In the genomic region with DNA sequence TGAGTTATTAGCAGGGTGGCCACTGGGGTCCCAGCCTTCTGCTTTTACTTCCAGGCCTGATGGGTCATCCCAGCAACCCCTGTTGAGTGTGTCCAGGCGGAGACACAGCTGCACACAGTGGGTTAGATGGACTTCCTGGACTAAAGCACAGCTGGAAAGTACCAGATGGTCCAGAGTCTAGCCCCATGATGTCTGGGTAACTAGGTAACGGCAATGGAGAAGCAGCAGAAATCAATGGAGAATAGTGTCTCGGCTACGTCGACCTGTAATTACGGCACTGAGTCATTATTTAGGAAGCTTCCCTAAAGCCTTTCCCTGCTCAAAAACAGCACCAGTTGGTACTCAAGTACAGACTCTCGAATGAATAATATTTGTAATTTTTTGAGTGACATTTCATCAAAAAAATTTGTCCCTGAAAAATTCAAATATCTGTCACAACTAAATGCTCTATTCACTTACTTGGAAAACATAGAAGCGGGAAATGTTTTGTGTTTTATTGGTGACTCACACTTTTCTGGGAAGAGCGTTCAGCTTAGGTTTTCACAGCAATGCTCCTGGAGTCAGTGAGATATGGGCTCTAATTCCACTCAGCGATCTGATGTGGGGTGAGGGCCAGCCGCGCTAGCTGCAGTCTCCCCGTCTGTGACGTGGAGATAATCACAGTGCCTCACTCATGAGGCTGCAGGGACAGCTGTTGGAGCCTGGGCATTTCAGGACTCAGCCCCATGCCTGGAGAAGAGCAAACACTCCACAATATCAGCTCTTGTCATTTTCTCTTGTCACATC, we compare ENCODE assay signal across 17 cellular contexts. TPM values are rescaled to one million over a fixed set of nuclear protein-coding genes. Genes with fewer than 3 reads are reported as not detected.
A peak's percentile ranks its signal among the peaks of the same experiment; 100 is the strongest.
DNase-seq lines count a peak whose midpoint lies in the region; ATAC-seq and TF ChIP-seq lines count a peak whose summit lies in the region.
"Had no signal": no experiment of that assay in that cellular context is flagged by ENCODE, and none has a peak within 500 bp of the region (broad histone marks: within the 10 kb centered on the region; RNA-seq: fewer than 3 reads in every experiment).

No MANE protein-coding gene starts in this region.

- H3K27ac Mint-ChIP-seq in osteocyte (ENCODE audit: unreplicated experiment) (peak overlapping the region; percentile 38), type B pancreatic cell (no peak overlapping the region)
- H3K27ac Mint-ChIP-seq: activated CD4-positive, alpha-beta memory T cell treated with anti-CD3 and anti-CD28 coated beads, Interleukin-2, amount 10 ng/mL, durations not matched to agents 7 days and 5 days; activated T-helper 17 cell treated with anti-CD3 and anti-CD28 coated beads, Interleukin-2, amount 50 U/mL, for 72 hours; naive B cell had no signal

- H3K9me3 Mint-ChIP-seq in osteocyte (ENCODE audit: unreplicated experiment), result no peaks in the 10 kb centered on the region
- H3K9me3 Mint-ChIP-seq in type B pancreatic cell, result peaks cover under 1% of the 10 kb centered on the region
- H3K9me3 Mint-ChIP-seq: activated CD4-positive, alpha-beta memory T cell treated with anti-CD3 and anti-CD28 coated beads, Interleukin-2, amount 10 ng/mL, durations not matched to agents 7 days and 5 days; activated T-helper 17 cell treated with anti-CD3 and anti-CD28 coated beads, Interleukin-2, amount 50 U/mL, for 72 hours; naive B cell had no signal

- ATAC-seq in HG02870 (IDR thresholded peaks at IDR 0.05; ENCODE audit: unreplicated experiment), result no peak
- ATAC-seq: activated T-helper 17 cell treated with anti-CD3 and anti-CD28 coated beads, Interleukin-2, amount 50 U/mL, for 72 hours had no signal

- peak; percentile 62 for DNase-seq in HT1080 (ENCODE audit: low read depth)
- DNase-seq in NCI-H2227 treated with DMSO at 0.1 percent for 48 hours (lab: John Stamatoyannopoulos, UW), result peak; percentile 99
- DNase-seq in astrocyte of the spinal cord (ENCODE audit: low read depth, low spot score), result peak; percentile 71
- no peak for DNase-seq in osteocyte (ENCODE audit: extremely low spot score, unreplicated experiment)
- DNase-seq in type B pancreatic cell (ENCODE audit: extremely low spot score, unreplicated experiment), result no peak
- no peak for DNase-seq in SK-N-DZ (ENCODE audit: low spot score)
- DNase-seq: activated CD4-positive, alpha-beta memory T cell treated with anti-CD3 and anti-CD28 coated beads, Interleukin-2, amount 10 ng/mL, durations not matched to agents 7 days and 5 days; amniotic stem cell; colonic mucosa; naive B cell; NCI-H1436; Right ventricle myocardium superior; stomach; uterus had no signal

- H3K4me1 Mint-ChIP-seq in osteocyte (ENCODE audit: unreplicated experiment) (no peaks in the 10 kb centered on the region), type B pancreatic cell (ENCODE audit: unreplicated experiment) (no peaks in the 10 kb centered on the region)
- H3K4me1 Mint-ChIP-seq: activated CD4-positive, alpha-beta memory T cell treated with anti-CD3 and anti-CD28 coated beads, Interleukin-2, amount 10 ng/mL, durations not matched to agents 7 days and 5 days; activated T-helper 17 cell treated with anti-CD3 and anti-CD28 coated beads, Interleukin-2, amount 50 U/mL, for 72 hours; naive B cell had no signal

- H3K36me3 Mint-ChIP-seq in osteocyte (ENCODE audit: unreplicated experiment) (no peaks in the 10 kb centered on the region), type B pancreatic cell (no peaks in the 10 kb centered on the region)
- H3K36me3 Mint-ChIP-seq: naive B cell had no signal

- H3K4me3 Mint-ChIP-seq in osteocyte (ENCODE audit: unreplicated experiment), result no peak overlapping the region
- no peak overlapping the region for H3K4me3 Mint-ChIP-seq in type B pancreatic cell
- H3K4me3 Mint-ChIP-seq: activated CD4-positive, alpha-beta memory T cell treated with anti-CD3 and anti-CD28 coated beads, Interleukin-2, amount 10 ng/mL, durations not matched to agents 7 days and 5 days; activated T-helper 17 cell treated with anti-CD3 and anti-CD28 coated beads, Interleukin-2, amount 50 U/mL, for 72 hours; naive B cell had no signal

- TF ChIP-seq CTCF in astrocyte of the spinal cord (IDR thresholded peaks at IDR 0.05; ENCODE audit: low read depth, low read length), result no peak
- no peak for TF ChIP-seq CTCF in osteocyte (IDR thresholded peaks at IDR 0.05)
- no peak for TF ChIP-seq CTCF in type B pancreatic cell (conservative IDR thresholded peaks at IDR 0.05)

- in situ Hi-C loops in astrocyte of the spinal cord (cut with HindIII; ENCODE audit: low sequenced_read_pairs), result no loop called here

- H3K4me3 ChIP-seq in astrocyte of the spinal cord (ENCODE audit: low read depth, low read length), result no peak overlapping the region
- H3K4me3 ChIP-seq: colonic mucosa, prostate gland, stomach, uterus had no signal

- H3K27me3 Mint-ChIP-seq in osteocyte (ENCODE audit: unreplicated experiment) (peaks cover 18% of the 10 kb centered on the region), type B pancreatic cell (no peaks in the 10 kb centered on the region)
- H3K27me3 Mint-ChIP-seq: activated T-helper 17 cell treated with anti-CD3 and anti-CD28 coated beads, Interleukin-2, amount 50 U/mL, for 72 hours had no signal

RNA-seq across cellular contexts. Expression of a gene that starts 16.2 kb away (rescaled TPM):
- total RNA-seq in HT1080 (2014; rRNA removed; shearing (Covaris generic)), result 89.0 and 111 TPM in 2 replicates
- 113 and 137 TPM in 2 replicates for polyA plus RNA-seq in HT1080 (2015; cell fraction: cytosol; rRNA removed)
- polyA plus RNA-seq in HT1080 (2015; cell fraction: nucleus; rRNA removed), result 70.4 and 93.2 TPM in 2 replicates
- total RNA-seq in osteocyte (35.1 and 37.1 TPM in 2 replicates), type B pancreatic cell (ENCODE audit: low replicate concordance) (72.1 and 122 TPM in 2 replicates)
- polyA plus RNA-seq in SK-N-DZ (2014; cell fraction: cytosol; rRNA removed), result 4.3 and 4.4 TPM in 2 replicates
- polyA plus RNA-seq in SK-N-DZ (2014; cell fraction: nucleus; rRNA removed), result 3.7 and 3.9 TPM in 2 replicates

Comparison
In these comparisons a context has a peak if more than half of its experiments do, and no peak if none do; other contexts are left out.
1. DNase-seq: peak in HT1080 (single experiment), NCI-H2227 treated with DMSO at 0.1 percent for 48 hours (single experiment) and astrocyte of the spinal cord (single experiment); none in osteocyte (single experiment), type B pancreatic cell (single experiment) and SK-N-DZ (single experiment).